Comparison of ENCODE assay signal across 8 cellular contexts in the genomic region with DNA sequence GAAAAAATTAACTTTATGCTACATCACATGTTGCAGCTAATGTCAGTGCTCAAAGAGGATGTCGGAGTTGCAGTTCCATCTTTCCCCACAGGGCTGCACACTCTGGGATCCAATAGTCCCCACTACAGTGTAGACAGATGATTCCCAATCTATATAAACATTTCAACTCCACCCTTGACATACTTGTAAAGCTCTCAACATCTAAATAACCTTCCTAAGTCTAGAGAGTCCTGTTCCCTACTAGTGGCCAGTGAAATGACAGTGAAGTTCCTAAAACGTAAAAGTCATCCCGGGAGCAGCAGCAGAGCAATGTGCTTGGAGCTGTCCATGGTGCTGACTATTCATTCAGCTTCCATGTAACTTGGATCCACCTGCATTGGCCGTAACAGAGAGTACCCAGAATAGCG.
DNase-seq lines count a peak whose midpoint lies in the region; ATAC-seq and TF ChIP-seq lines count a peak whose summit lies in the region.

No MANE protein-coding gene starts in this region.

- H3K27ac ChIP-seq in HCT116 (ENCODE audit: low read depth, low read length) (no peak overlapping the region), Karpas-422 (ENCODE audit: low read length) (no peak overlapping the region), VCaP (no peak overlapping the region), vagina (no peak overlapping the region)

- POLR2A ChIA-PET in HCT116 (lab: Charles Lee): no interaction called here

- CTCF ChIA-PET in HCT116 (lab: Charles Lee): interaction anchor here (0.6 to 1.7 kb wide), 3 partner anchors 407 to 1102 kb away, joined by 4 to 6 read pairs (median 4); no protein-coding TSS in a partner anchor

- H3K27me3 ChIP-seq in HCT116 (ENCODE audit: insufficient read depth, low read length) (no peaks in the 10 kb centered on the region), Karpas-422 (ENCODE audit: low read length) (no peaks in the 10 kb centered on the region), vagina (no peaks in the 10 kb centered on the region)

- peak; percentile 86 for ATAC-seq in HCT116

- H3K9me2 ChIP-seq in HCT116 (ENCODE audit: insufficient read depth): no peaks in the 10 kb centered on the region
- 0 out of 2 replicates have a peak, but pooled peaks cover 4% of the 10 kb centered on the region for H3K9me2 ChIP-seq in Karpas-422 (replicated peaks; ENCODE audit: insufficient read depth, low read length)

- no peak for TF ChIP-seq POLR2A in HCT116 (IDR thresholded peaks at IDR 0.05; ENCODE audit: borderline replicate concordance, extremely low read depth, insufficient read depth, insufficient read length)
- no peak for TF ChIP-seq POLR2A in vagina (IDR thresholded peaks at IDR 0.05)

- TF ChIP-seq CTCF in GM12872 (IDR thresholded peaks at IDR 0.05; ENCODE audit: insufficient read depth, low read depth, low read length) (peak; percentile 77), HCT116 (IDR thresholded peaks at IDR 0.05 in 2 of 3, conservative IDR thresholded peaks at IDR 0.05 in 1 of 3; ENCODE audit: borderline replicate concordance in 1 of 3, insufficient read depth in 1 of 3, low read depth in 2 of 3, low read length in 2 of 3) (peak; percentile 41 to 76 (median 72); a peak in 5 of 6 replicates), VCaP (conservative IDR thresholded peaks at IDR 0.05) (peak; percentile 73), vagina (IDR thresholded peaks at IDR 0.05) (no peak)

- H2AFZ ChIP-seq in HCT116 (ENCODE audit: low read depth, low read length, poor library complexity, severe bottlenecking) (no peak overlapping the region), Karpas-422 (ENCODE audit: low read length) (no peak overlapping the region)

- BruUV-seq in HCT116 (replicated peaks; lab: Mats Ljungman, UMichigan): no TSS peak

- H3K4me2 ChIP-seq in HCT116 (ENCODE audit: low read length): no peak overlapping the region
- H3K4me2 ChIP-seq in Karpas-422 (ENCODE audit: low read depth, low read length, poor library complexity, severe bottlenecking): no peak overlapping the region

- H3K4me1 ChIP-seq in HCT116 (ENCODE audit: control insufficient read depth in 1 of 2, insufficient read depth in 2 of 2, low read length in 2 of 2): no peaks in the 10 kb centered on the region
- no peaks in the 10 kb centered on the region for H3K4me1 ChIP-seq in Karpas-422 (ENCODE audit: low read length)
- H3K4me1 ChIP-seq in vagina: no peaks in the 10 kb centered on the region

- H3K4me3 ChIP-seq in HCT116 (replicated peaks in 1 of 2; ENCODE audit: low read depth in 1 of 2, low read length in 2 of 2) (no peak overlapping the region), Karpas-422 (ENCODE audit: low read length) (no peak overlapping the region), vagina (no peak overlapping the region)

- H3K9ac ChIP-seq in HCT116 (ENCODE audit: low read length) (no peak overlapping the region), Karpas-422 (ENCODE audit: low read length) (no peak overlapping the region)

- peak; percentile 31; the same call in 1 of the 2 replicates for TF ChIP-seq RAD21 in HCT116 (IDR thresholded peaks at IDR 0.05; ENCODE audit: low read depth)

- H4K20me1 ChIP-seq in HCT116 (ENCODE audit: insufficient read depth): no peaks in the 10 kb centered on the region
- H4K20me1 ChIP-seq in Karpas-422 (ENCODE audit: insufficient read depth, low read depth, low read length): no peaks in the 10 kb centered on the region

- DNase-seq in A172 (ENCODE audit: low spot score) (peak; percentile 60), HCT116 (ENCODE audit: low read depth, low spot score) (peak; percentile 33), Karpas-422 (peak; percentile 80), globus pallidus (ENCODE audit: low spot score) (peak; percentile 63), retina (peak; percentile 49), vagina (ENCODE audit: extremely low spot score in 2 of 2) (no peak)

- RAD21 ChIA-PET in HCT116 (lab: Charles Lee; ENCODE audit: low non-redundant PET in 1 of 2, low total read pairs in 2 of 2, uncharacterized antibody in 2 of 2, unreplicated experiment in 2 of 2): no interaction called here

- H3K9me3 ChIP-seq in HCT116 (ENCODE audit: control insufficient read depth in 1 of 2, insufficient read depth in 1 of 2, low read depth in 1 of 2, low read length in 2 of 2) (no peaks in the 10 kb centered on the region), Karpas-422 (ENCODE audit: low read length) (no peaks in the 10 kb centered on the region), vagina (no peaks in the 10 kb centered on the region)

- no peaks in the 10 kb centered on the region for H3K36me3 ChIP-seq in HCT116 (ENCODE audit: control insufficient read depth in 1 of 2, insufficient read depth in 2 of 2, low read length in 2 of 2)
- H3K36me3 ChIP-seq in Karpas-422 (ENCODE audit: insufficient read depth, low read length): no peaks in the 10 kb centered on the region
- H3K36me3 ChIP-seq in vagina: no peaks in the 10 kb centered on the region

- H3K79me2 ChIP-seq in HCT116 (ENCODE audit: insufficient read depth, low read length) (no peaks in the 10 kb centered on the region), Karpas-422 (ENCODE audit: low read length) (no peaks in the 10 kb centered on the region)

- intact Hi-C loops in HCT116 (cut with micrococcal nuclease): loop anchor here (1.0 to 5.0 kb wide), 2 partner anchors 145 to 407 kb away; partner anchors contain the start of gene GRM8
- intact Hi-C loops in vagina (cut with DNase I): no loop called here

TF ChIP-seq in HCT116, 20 proteins besides CTCF, POLR2A, EP300 and RAD21:
- TF ChIP-seq SIN3A (IDR thresholded peaks at IDR 0.05; ENCODE audit: low read depth): 0 out of 2 replicates have a peak, but pooled peaks have one; percentile 40
- TF ChIP-seq EZH2phosphoT487 (IDR thresholded peaks at IDR 0.05; ENCODE audit: borderline replicate concordance): no peak
- no peak for TF ChIP-seq JUND (IDR thresholded peaks at IDR 0.05)
- no peak for TF ChIP-seq SP1 (IDR thresholded peaks at IDR 0.05; ENCODE audit: low read depth)
- TF ChIP-seq, protein P1, sequence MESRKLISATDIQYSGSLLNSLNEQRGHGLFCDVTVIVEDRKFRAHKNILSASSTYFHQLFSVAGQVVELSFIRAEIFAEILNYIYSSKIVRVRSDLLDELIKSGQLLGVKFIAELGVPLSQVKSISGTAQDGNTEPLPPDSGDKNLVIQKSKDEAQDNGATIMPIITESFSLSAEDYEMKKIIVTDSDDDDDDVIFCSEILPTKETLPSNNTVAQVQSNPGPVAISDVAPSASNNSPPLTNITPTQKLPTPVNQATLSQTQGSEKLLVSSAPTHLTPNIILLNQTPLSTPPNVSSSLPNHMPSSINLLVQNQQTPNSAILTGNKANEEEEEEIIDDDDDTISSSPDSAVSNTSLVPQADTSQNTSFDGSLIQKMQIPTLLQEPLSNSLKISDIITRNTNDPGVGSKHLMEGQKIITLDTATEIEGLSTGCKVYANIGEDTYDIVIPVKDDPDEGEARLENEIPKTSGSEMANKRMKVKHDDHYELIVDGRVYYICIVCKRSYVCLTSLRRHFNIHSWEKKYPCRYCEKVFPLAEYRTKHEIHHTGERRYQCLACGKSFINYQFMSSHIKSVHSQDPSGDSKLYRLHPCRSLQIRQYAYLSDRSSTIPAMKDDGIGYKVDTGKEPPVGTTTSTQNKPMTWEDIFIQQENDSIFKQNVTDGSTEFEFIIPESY (IDR thresholded peaks at IDR 0.05; ENCODE audit: extremely low read depth, insufficient replicate concordance, low read length): no peak
- TF ChIP-seq TCF7L2 (IDR thresholded peaks at IDR 0.05; ENCODE audit: borderline replicate concordance, extremely low read depth, insufficient read depth, insufficient read length): no peak
- TF ChIP-seq CBX3 (IDR thresholded peaks at IDR 0.05; ENCODE audit: low read depth): peak; percentile 48; the same call in 1 of the 2 replicates

Comparison
In these comparisons a context has a peak if more than half of its experiments do, and no peak if none do; other contexts are left out.
1. DNase-seq: peak in A172 (single experiment), HCT116 (single experiment), Karpas-422 (single experiment), globus pallidus (single experiment) and retina (single experiment); none in vagina (0 of 2).
2. CTCF ChIP-seq: peak in GM12872 (single experiment), HCT116 (3 of 3) and VCaP (single experiment); none in vagina (0 of 3).